1 cellular context compared by ENCODE assay signal in the genomic region with DNA sequence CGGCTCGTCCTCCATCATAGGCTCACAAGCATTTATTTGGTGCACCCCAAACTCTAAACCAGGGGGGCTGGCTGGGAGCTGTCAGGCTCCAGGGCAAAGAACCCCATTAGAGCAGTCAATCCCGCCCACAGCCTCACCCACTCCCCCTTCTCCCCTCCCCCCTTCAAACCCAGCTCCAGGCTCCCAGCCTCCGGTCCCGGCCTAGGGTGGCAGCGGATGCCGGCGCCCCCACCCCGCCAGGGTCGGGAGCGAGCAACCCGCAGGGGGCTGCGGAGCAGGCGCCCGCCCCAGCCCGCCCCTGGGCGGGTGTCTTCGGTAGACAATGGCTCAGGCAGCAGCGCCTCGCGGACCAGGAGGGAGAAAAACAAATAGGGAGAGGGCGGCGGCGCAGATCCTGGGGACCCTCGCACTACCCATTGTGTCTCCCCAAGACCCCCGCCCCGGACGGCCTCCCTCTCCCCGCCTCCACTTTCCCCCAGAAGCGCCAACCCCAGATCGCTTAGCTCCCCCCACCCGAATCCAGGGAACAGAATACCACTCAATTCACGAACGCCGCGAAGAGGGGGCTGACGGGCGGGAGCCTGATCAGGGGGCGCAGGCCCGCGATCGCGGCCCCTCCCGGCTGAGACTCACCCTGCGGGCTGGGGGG.
TF ChIP-seq lines count a peak whose summit lies in the region.

No MANE protein-coding gene starts in this region.

TF ChIP-seq in GM23338, 12 proteins besides CTCF, POLR2A, EP300 and RAD21 (continued from another document):
- TF ChIP-seq, protein P1, sequence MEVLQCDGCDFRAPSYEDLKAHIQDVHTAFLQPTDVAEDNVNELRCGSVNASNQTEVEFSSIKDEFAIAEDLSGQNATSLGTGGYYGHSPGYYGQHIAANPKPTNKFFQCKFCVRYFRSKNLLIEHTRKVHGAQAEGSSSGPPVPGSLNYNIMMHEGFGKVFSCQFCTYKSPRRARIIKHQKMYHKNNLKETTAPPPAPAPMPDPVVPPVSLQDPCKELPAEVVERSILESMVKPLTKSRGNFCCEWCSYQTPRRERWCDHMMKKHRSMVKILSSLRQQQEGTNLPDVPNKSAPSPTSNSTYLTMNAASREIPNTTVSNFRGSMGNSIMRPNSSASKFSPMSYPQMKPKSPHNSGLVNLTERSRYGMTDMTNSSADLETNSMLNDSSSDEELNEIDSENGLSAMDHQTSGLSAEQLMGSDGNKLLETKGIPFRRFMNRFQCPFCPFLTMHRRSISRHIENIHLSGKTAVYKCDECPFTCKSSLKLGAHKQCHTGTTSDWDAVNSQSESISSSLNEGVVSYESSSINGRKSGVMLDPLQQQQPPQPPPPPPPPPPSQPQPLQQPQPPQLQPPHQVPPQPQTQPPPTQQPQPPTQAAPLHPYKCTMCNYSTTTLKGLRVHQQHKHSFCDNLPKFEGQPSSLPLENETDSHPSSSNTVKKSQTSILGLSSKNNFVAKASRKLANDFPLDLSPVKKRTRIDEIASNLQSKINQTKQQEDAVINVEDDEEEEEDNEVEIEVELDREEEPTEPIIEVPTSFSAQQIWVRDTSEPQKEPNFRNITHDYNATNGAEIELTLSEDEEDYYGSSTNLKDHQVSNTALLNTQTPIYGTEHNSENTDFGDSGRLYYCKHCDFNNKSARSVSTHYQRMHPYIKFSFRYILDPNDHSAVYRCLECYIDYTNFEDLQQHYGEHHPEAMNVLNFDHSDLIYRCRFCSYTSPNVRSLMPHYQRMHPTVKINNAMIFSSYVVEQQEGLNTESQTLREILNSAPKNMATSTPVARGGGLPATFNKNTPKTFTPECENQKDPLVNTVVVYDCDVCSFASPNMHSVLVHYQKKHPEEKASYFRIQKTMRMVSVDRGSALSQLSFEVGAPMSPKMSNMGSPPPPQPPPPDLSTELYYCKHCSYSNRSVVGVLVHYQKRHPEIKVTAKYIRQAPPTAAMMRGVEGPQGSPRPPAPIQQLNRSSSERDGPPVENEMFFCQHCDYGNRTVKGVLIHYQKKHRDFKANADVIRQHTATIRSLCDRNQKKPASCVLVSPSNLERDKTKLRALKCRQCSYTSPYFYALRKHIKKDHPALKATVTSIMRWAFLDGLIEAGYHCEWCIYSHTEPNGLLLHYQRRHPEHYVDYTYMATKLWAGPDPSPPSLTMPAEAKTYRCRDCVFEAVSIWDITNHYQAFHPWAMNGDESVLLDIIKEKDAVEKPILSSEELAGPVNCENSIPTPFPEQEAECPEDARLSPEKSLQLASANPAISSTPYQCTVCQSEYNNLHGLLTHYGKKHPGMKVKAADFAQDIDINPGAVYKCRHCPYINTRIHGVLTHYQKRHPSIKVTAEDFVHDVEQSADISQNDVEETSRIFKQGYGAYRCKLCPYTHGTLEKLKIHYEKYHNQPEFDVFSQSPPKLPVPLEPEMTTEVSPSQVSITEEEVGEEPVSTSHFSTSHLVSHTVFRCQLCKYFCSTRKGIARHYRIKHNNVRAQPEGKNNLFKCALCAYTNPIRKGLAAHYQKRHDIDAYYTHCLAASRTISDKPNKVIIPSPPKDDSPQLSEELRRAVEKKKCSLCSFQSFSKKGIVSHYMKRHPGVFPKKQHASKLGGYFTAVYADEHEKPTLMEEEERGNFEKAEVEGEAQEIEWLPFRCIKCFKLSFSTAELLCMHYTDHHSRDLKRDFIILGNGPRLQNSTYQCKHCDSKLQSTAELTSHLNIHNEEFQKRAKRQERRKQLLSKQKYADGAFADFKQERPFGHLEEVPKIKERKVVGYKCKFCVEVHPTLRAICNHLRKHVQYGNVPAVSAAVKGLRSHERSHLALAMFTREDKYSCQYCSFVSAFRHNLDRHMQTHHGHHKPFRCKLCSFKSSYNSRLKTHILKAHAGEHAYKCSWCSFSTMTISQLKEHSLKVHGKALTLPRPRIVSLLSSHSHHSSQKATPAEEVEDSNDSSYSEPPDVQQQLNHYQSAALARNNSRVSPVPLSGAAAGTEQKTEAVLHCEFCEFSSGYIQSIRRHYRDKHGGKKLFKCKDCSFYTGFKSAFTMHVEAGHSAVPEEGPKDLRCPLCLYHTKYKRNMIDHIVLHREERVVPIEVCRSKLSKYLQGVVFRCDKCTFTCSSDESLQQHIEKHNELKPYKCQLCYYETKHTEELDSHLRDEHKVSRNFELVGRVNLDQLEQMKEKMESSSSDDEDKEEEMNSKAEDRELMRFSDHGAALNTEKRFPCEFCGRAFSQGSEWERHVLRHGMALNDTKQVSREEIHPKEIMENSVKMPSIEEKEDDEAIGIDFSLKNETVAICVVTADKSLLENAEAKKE (CRISPR knock-in tag; IDR thresholded peaks at IDR 0.05), result no peak
- TF ChIP-seq ZNF114 (CRISPR knock-in tag; IDR thresholded peaks at IDR 0.05) (no peak), EZH2 (IDR thresholded peaks at IDR 0.05; ENCODE audit: low read depth, unreplicated experiment) (no peak), JUNB (IDR thresholded peaks at IDR 0.05; ENCODE audit: unreplicated experiment) (no peak)
